ENCODE assay signal across 28 cellular contexts in genomic region chr5:141753143-141753970, GRCh38.
"Had no signal": no experiment of that assay in that cellular context is flagged by ENCODE, and none has a peak within 500 bp of the region (broad histone marks: within the 10 kb centered on the region; RNA-seq: fewer than 3 reads in every experiment).

No MANE protein-coding gene starts in this region.

- H3K9me3 Mint-ChIP-seq: activated B cell treated with CpG ODN at 0.5 μM for 24 hours; activated CD4-positive, alpha-beta memory T cell treated with anti-CD3 and anti-CD28 coated beads for 36 hours; activated naive CD4-positive, alpha-beta T cell treated with anti-CD3 and anti-CD28 coated beads for 36 hours; activated naive CD4-positive, alpha-beta T cell treated with anti-CD3 and anti-CD28 coated beads, Interleukin-2, amount 50 U/mL, for 72 hours; activated T-cell treated with anti-CD3 and anti-CD28 coated beads, Interleukin-2, amount 50 U/mL, for 4 hours; activated T-helper 1 cell treated with anti-CD3 and anti-CD28 coated beads, Interleukin-12 subunit alpha, Interleukin-12 subunit beta, Interleukin-2, Interleukin-4 antibody, amounts not matched to agents 30 ng/mL and 10 ng/mL and 1 ng/mL, durations not matched to agents 14 hours and 24 hours and 36 hours had no signal

- ATAC-seq: activated naive CD4-positive, alpha-beta T cell treated with anti-CD3 and anti-CD28 coated beads, Interleukin-2, amount 50 U/mL, for 72 hours; activated T-cell treated with anti-CD3 and anti-CD28 coated beads, Interleukin-2, amount 50 U/mL, for 4 hours; Panc1; T-helper 17 cell had no signal

- H3K4me3 ChIP-seq: adrenal gland, SJCRH30, SK-N-MC had no signal

- H3K27ac ChIP-seq: adrenal gland, SJCRH30, SK-N-MC had no signal

- FAIRE-seq: bronchial epithelial cell had no signal

- H3K4me1 ChIP-seq: adrenal gland, SJCRH30 had no signal

- H3K9me3 ChIP-seq: adrenal gland, SJCRH30 had no signal

- H3K27ac Mint-ChIP-seq: activated B cell treated with CpG ODN at 0.5 μM for 24 hours; activated CD4-positive, alpha-beta memory T cell treated with anti-CD3 and anti-CD28 coated beads for 36 hours; activated naive CD4-positive, alpha-beta T cell treated with anti-CD3 and anti-CD28 coated beads for 36 hours; activated naive CD4-positive, alpha-beta T cell treated with anti-CD3 and anti-CD28 coated beads, Interleukin-2, amount 50 U/mL, for 72 hours; activated T-helper 1 cell treated with anti-CD3 and anti-CD28 coated beads, Interleukin-12 subunit alpha, Interleukin-12 subunit beta, Interleukin-2, Interleukin-4 antibody, amounts not matched to agents 30 ng/mL and 10 ng/mL and 1 ng/mL, durations not matched to agents 14 hours and 24 hours and 36 hours; brain; T-helper 17 cell had no signal

- H3K36me3 ChIP-seq: adrenal gland, SJCRH30 had no signal

- H3K4me3 Mint-ChIP-seq: activated B cell treated with CpG ODN at 0.5 μM for 24 hours; activated CD4-positive, alpha-beta memory T cell treated with anti-CD3 and anti-CD28 coated beads for 36 hours; activated naive CD4-positive, alpha-beta T cell treated with anti-CD3 and anti-CD28 coated beads for 36 hours; activated T-cell treated with anti-CD3 and anti-CD28 coated beads, Interleukin-2, amount 50 U/mL, for 4 hours; activated T-helper 1 cell treated with anti-CD3 and anti-CD28 coated beads, Interleukin-12 subunit alpha, Interleukin-12 subunit beta, Interleukin-2, Interleukin-4 antibody, amounts not matched to agents 30 ng/mL and 10 ng/mL and 1 ng/mL, durations not matched to agents 14 hours and 24 hours and 36 hours; brain; T-helper 17 cell had no signal

- DNase-seq: activated B cell treated with CpG ODN at 0.5 μM for 24 hours; activated CD4-positive, alpha-beta T cell treated with anti-CD3 and anti-CD28 coated beads for 4 hours; activated CD4-positive, alpha-beta T cell treated with anti-CD3 and anti-CD28 coated beads, Interleukin-2, amount 50 U/mL, for 1 hour; activated CD4-positive, CD25-positive, alpha-beta regulatory T cell treated with anti-CD3 and anti-CD28 coated beads, Interleukin-2, amount 50 U/mL, for 72 hours; activated CD8-positive, alpha-beta memory T cell treated with anti-CD3 and anti-CD28 coated beads, Interleukin-2, amount 50 U/mL, for 4 hours; activated gamma-delta T cell treated with Interleukin-2 at 50 U/mL for 16 hours; activated T-cell treated with anti-CD3 and anti-CD28 coated beads for 4 hours; activated T-cell treated with anti-CD3 and anti-CD28 coated beads, Interleukin-2, amount 50 U/mL, for 4 hours; caudate nucleus; cerebellar nuclear complex; NCI-H1105; NCI-H1436 treated with DMSO at 0.1 percent for 48 hours; NCI-H1694 treated with DMSO at 0.1 percent for 48 hours; NCI-H2029; NCI-H345; NCI-H524 treated with DMSO at 0.1 percent for 48 hours; SHP77; T-helper 17 cell had no signal

- H3K36me3 Mint-ChIP-seq: activated CD4-positive, alpha-beta memory T cell treated with anti-CD3 and anti-CD28 coated beads for 36 hours; activated naive CD4-positive, alpha-beta T cell treated with anti-CD3 and anti-CD28 coated beads, Interleukin-2, amount 50 U/mL, for 72 hours; brain had no signal
